Comparison of ENCODE assay signal across 2 cellular contexts in the genomic region with DNA sequence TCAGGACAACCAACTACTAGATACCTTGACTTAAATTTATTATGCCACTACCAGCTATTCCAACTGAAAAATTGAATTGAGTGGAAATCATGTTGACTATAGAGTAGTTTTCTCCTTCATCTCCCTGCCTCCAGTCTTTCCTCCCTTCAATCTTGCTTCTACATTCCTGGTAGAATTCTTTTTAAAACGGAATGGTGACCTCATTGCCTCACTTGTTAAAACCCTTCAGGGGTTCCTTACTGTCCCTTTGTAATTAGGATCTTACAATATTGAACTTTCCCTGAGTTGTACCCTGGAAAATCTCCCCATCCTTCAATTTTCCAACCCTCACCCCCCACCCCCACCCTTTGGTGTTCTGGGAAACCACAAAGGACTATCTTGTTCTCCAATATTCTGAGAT.
TF ChIP-seq lines count a peak whose summit lies in the region.

No MANE protein-coding gene starts in this region.

TF ChIP-seq in HCT116, 20 proteins besides CTCF, POLR2A, EP300 and RAD21 (continued from another document):
- TF ChIP-seq, protein P1, sequence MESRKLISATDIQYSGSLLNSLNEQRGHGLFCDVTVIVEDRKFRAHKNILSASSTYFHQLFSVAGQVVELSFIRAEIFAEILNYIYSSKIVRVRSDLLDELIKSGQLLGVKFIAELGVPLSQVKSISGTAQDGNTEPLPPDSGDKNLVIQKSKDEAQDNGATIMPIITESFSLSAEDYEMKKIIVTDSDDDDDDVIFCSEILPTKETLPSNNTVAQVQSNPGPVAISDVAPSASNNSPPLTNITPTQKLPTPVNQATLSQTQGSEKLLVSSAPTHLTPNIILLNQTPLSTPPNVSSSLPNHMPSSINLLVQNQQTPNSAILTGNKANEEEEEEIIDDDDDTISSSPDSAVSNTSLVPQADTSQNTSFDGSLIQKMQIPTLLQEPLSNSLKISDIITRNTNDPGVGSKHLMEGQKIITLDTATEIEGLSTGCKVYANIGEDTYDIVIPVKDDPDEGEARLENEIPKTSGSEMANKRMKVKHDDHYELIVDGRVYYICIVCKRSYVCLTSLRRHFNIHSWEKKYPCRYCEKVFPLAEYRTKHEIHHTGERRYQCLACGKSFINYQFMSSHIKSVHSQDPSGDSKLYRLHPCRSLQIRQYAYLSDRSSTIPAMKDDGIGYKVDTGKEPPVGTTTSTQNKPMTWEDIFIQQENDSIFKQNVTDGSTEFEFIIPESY (IDR thresholded peaks at IDR 0.05; ENCODE audit: extremely low read depth, insufficient replicate concordance, low read length) = no peak
- TF ChIP-seq ZNF274 (IDR thresholded peaks at IDR 0.05; ENCODE audit: low read depth, low read length) (no peak), YY1 (IDR thresholded peaks at IDR 0.05; ENCODE audit: extremely low read depth, insufficient replicate concordance, low read depth, low read length) (no peak), ELF1 (IDR thresholded peaks at IDR 0.05; ENCODE audit: borderline replicate concordance, low read depth) (no peak), POLR2AphosphoS5 (IDR thresholded peaks at IDR 0.05; ENCODE audit: low read depth, low read length) (no peak), CEBPB (IDR thresholded peaks at IDR 0.05; ENCODE audit: low read depth) (no peak), CBX3 (IDR thresholded peaks at IDR 0.05; ENCODE audit: low read depth) (no peak), FOSL1 (IDR thresholded peaks at IDR 0.05; ENCODE audit: low read depth) (no peak), ZFX (IDR thresholded peaks at IDR 0.05) (no peak), SP1 (IDR thresholded peaks at IDR 0.05; ENCODE audit: low read depth) (no peak), JUND (IDR thresholded peaks at IDR 0.05) (no peak), EGR1 (IDR thresholded peaks at IDR 0.05; ENCODE audit: low read depth) (no peak), SIN3A (IDR thresholded peaks at IDR 0.05; ENCODE audit: low read depth) (no peak)
- TF ChIP-seq, protein P2, sequence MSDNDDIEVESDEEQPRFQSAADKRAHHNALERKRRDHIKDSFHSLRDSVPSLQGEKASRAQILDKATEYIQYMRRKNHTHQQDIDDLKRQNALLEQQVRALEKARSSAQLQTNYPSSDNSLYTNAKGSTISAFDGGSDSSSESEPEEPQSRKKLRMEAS (IDR thresholded peaks at IDR 0.05) = no peak
- TF ChIP-seq, protein P3, sequence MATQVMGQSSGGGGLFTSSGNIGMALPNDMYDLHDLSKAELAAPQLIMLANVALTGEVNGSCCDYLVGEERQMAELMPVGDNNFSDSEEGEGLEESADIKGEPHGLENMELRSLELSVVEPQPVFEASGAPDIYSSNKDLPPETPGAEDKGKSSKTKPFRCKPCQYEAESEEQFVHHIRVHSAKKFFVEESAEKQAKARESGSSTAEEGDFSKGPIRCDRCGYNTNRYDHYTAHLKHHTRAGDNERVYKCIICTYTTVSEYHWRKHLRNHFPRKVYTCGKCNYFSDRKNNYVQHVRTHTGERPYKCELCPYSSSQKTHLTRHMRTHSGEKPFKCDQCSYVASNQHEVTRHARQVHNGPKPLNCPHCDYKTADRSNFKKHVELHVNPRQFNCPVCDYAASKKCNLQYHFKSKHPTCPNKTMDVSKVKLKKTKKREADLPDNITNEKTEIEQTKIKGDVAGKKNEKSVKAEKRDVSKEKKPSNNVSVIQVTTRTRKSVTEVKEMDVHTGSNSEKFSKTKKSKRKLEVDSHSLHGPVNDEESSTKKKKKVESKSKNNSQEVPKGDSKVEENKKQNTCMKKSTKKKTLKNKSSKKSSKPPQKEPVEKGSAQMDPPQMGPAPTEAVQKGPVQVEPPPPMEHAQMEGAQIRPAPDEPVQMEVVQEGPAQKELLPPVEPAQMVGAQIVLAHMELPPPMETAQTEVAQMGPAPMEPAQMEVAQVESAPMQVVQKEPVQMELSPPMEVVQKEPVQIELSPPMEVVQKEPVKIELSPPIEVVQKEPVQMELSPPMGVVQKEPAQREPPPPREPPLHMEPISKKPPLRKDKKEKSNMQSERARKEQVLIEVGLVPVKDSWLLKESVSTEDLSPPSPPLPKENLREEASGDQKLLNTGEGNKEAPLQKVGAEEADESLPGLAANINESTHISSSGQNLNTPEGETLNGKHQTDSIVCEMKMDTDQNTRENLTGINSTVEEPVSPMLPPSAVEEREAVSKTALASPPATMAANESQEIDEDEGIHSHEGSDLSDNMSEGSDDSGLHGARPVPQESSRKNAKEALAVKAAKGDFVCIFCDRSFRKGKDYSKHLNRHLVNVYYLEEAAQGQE (IDR thresholded peaks at IDR 0.05; ENCODE audit: low read depth) = no peak
- TF ChIP-seq, protein P4, sequence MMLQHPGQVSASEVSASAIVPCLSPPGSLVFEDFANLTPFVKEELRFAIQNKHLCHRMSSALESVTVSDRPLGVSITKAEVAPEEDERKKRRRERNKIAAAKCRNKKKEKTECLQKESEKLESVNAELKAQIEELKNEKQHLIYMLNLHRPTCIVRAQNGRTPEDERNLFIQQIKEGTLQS (IDR thresholded peaks at IDR 0.05) = no peak

TF ChIP-seq in WTC11, 78 proteins besides CTCF, POLR2A, EP300 and RAD21 (continued from another document):
- TF ChIP-seq, protein P5, sequence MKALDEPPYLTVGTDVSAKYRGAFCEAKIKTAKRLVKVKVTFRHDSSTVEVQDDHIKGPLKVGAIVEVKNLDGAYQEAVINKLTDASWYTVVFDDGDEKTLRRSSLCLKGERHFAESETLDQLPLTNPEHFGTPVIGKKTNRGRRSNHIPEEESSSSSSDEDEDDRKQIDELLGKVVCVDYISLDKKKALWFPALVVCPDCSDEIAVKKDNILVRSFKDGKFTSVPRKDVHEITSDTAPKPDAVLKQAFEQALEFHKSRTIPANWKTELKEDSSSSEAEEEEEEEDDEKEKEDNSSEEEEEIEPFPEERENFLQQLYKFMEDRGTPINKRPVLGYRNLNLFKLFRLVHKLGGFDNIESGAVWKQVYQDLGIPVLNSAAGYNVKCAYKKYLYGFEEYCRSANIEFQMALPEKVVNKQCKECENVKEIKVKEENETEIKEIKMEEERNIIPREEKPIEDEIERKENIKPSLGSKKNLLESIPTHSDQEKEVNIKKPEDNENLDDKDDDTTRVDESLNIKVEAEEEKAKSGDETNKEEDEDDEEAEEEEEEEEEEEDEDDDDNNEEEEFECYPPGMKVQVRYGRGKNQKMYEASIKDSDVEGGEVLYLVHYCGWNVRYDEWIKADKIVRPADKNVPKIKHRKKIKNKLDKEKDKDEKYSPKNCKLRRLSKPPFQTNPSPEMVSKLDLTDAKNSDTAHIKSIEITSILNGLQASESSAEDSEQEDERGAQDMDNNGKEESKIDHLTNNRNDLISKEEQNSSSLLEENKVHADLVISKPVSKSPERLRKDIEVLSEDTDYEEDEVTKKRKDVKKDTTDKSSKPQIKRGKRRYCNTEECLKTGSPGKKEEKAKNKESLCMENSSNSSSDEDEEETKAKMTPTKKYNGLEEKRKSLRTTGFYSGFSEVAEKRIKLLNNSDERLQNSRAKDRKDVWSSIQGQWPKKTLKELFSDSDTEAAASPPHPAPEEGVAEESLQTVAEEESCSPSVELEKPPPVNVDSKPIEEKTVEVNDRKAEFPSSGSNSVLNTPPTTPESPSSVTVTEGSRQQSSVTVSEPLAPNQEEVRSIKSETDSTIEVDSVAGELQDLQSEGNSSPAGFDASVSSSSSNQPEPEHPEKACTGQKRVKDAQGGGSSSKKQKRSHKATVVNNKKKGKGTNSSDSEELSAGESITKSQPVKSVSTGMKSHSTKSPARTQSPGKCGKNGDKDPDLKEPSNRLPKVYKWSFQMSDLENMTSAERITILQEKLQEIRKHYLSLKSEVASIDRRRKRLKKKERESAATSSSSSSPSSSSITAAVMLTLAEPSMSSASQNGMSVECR (CRISPR knock-in tag; IDR thresholded peaks at IDR 0.05; ENCODE audit: borderline replicate concordance) = no peak
- TF ChIP-seq ZNF396 (CRISPR knock-in tag; IDR thresholded peaks at IDR 0.05; ENCODE audit: borderline replicate concordance) = no peak
- TF ChIP-seq ZNF138 (CRISPR knock-in tag; conservative IDR thresholded peaks at IDR 0.05) = no peak
- no peak for TF ChIP-seq NR2C2 (CRISPR knock-in tag; IDR thresholded peaks at IDR 0.05)
- TF ChIP-seq, protein P6, sequence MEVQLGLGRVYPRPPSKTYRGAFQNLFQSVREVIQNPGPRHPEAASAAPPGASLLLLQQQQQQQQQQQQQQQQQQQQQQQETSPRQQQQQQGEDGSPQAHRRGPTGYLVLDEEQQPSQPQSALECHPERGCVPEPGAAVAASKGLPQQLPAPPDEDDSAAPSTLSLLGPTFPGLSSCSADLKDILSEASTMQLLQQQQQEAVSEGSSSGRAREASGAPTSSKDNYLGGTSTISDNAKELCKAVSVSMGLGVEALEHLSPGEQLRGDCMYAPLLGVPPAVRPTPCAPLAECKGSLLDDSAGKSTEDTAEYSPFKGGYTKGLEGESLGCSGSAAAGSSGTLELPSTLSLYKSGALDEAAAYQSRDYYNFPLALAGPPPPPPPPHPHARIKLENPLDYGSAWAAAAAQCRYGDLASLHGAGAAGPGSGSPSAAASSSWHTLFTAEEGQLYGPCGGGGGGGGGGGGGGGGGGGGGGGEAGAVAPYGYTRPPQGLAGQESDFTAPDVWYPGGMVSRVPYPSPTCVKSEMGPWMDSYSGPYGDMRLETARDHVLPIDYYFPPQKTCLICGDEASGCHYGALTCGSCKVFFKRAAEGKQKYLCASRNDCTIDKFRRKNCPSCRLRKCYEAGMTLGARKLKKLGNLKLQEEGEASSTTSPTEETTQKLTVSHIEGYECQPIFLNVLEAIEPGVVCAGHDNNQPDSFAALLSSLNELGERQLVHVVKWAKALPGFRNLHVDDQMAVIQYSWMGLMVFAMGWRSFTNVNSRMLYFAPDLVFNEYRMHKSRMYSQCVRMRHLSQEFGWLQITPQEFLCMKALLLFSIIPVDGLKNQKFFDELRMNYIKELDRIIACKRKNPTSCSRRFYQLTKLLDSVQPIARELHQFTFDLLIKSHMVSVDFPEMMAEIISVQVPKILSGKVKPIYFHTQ (CRISPR knock-in tag; IDR thresholded peaks at IDR 0.05) = no peak
- TF ChIP-seq ZNF232 (CRISPR knock-in tag; IDR thresholded peaks at IDR 0.05) = no peak
